ENCODE assay signal across 2 cellular contexts in genomic region chr4:1596393-1596792, GRCh38.
TF ChIP-seq lines count a peak whose summit lies in the region.

No MANE protein-coding gene starts in this region.

TF ChIP-seq in HCT116, 20 proteins besides CTCF, POLR2A, EP300 and RAD21:
- no peak for TF ChIP-seq SRF (IDR thresholded peaks at IDR 0.05; ENCODE audit: low read depth)

TF ChIP-seq in H1, 55 proteins besides CTCF, POLR2A, EP300 and RAD21:
- TF ChIP-seq JUND (IDR thresholded peaks at IDR 0.05; ENCODE audit: low read length): no peak
- no peak for TF ChIP-seq NANOG (IDR thresholded peaks at IDR 0.05; ENCODE audit: insufficient read depth, low read depth, low read length, poor library complexity, severe bottlenecking)
- TF ChIP-seq BRCA1 (IDR thresholded peaks at IDR 0.05; ENCODE audit: low read depth, low read length): no peak
- no peak for TF ChIP-seq ASH2L (IDR thresholded peaks at IDR 0.05; ENCODE audit: low read length)
- no peak for TF ChIP-seq SP1 (IDR thresholded peaks at IDR 0.05; ENCODE audit: low read depth, low read length)
- no peak for TF ChIP-seq RXRA (IDR thresholded peaks at IDR 0.05; ENCODE audit: insufficient read depth, low read depth, low read length)
TF ChIP-seq in H1: peak in this region for 0.
